8 cellular contexts compared by ENCODE assay signal in the genomic region with DNA sequence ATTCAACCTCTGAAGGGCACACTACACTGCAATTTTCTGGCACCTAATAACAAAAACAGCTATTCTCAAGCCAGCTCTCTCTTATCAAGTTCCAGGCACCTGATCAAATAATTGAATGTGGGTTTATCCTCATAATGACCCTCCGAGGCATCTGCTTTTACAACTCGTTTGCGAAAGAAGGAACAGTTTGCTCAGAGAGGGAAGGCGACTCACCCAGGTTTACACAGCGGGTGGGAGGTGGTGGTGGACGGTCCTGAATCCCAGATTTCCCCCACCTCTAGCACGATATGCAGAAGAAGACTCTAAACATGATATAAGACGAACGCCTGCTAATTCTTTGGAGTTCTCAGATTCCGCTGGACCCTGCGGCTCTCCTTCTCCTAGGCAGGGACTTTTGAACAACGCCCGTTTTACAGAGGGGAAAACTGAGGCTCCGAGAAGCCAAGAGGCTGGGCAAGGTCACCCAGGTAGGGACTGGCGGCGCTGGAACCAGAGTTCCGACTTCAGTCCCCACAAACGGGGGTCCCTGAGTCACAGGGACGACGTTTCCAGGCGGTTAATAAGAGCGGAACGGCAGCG. TPM values are rescaled to one million over a fixed set of nuclear protein-coding genes. Genes with fewer than 3 reads are reported as not detected.
DNase-seq lines count a peak whose midpoint lies in the region; ATAC-seq and TF ChIP-seq lines count a peak whose summit lies in the region.

No MANE protein-coding gene starts in this region.

- DNase-seq in AG04449 (ENCODE audit: low read depth, low spot score) (no peak), brain microvascular endothelial cell (no peak), NCI-H1092 (lab: John Stamatoyannopoulos, UW) (no peak)
- DNase-seq in Jurkat, Clone E6-1 (ENCODE audit: low read depth, low spot score), result no peak
- no peak for DNase-seq in activated CD4-positive, CD25-positive, alpha-beta regulatory T cell (lab: John Stamatoyannopoulos, UW)

- no peaks in the 10 kb centered on the region for H3K9me3 ChIP-seq in mucosa of rectum (ENCODE audit: control insufficient read depth in 2 of 2, low read length in 2 of 2)

- H3K27ac ChIP-seq in brain microvascular endothelial cell (peak overlapping the region; percentile 92), mucosa of rectum (ENCODE audit: low read depth in 2 of 2, low read length in 2 of 2) (peak overlapping the region; percentile 85 to 87)

- peaks cover 23 to 35% of the 10 kb centered on the region in 2 donors for H3K4me1 ChIP-seq in mucosa of rectum (ENCODE audit: control insufficient read depth in 2 of 2, insufficient read depth in 2 of 2, low read length in 2 of 2)

- TF ChIP-seq CTCF in AG04449 (IDR thresholded peaks at IDR 0.05; ENCODE audit: insufficient read depth, low read length, missing control alignments), result no peak
- no peak for TF ChIP-seq CTCF in brain microvascular endothelial cell (IDR thresholded peaks at IDR 0.05; ENCODE audit: low read depth, low read length, missing control alignments)

- ATAC-seq in HG03097 (IDR thresholded peaks at IDR 0.05; ENCODE audit: low FRiP score, unreplicated experiment), result no peak
- no peak for ATAC-seq in GM18502 (IDR thresholded peaks at IDR 0.05; ENCODE audit: poor library complexity, unreplicated experiment)

- POLR2A ChIA-PET in AG04449 (lab: Yijun Ruan, JAX), result no interaction called here

- H3K9ac ChIP-seq in mucosa of rectum (ENCODE audit: low read depth in 1 of 2, low read length in 2 of 2), result peak overlapping the region; percentile 99

- in situ Hi-C loops in brain microvascular endothelial cell (cut with HindIII; ENCODE audit: low pct_ligation_motif_present, low sequenced_read_pairs), result no loop called here

- H3K4me3 ChIP-seq in AG04449 (ENCODE audit: low read depth, low read length) (peak overlapping the region; percentile 99), brain microvascular endothelial cell (ENCODE audit: low read depth, low read length) (peak overlapping the region; percentile 99), mucosa of rectum (ENCODE audit: low read length in 2 of 2) (peak overlapping the region; percentile 72 to 89)
- peak overlapping the region; percentile 94 for H3K4me3 ChIP-seq in Jurkat, Clone E6-1 (ENCODE audit: low read length)

- H3K27me3 ChIP-seq in brain microvascular endothelial cell (replicated peaks) (no peaks in the 10 kb centered on the region), mucosa of rectum (ENCODE audit: control insufficient read depth in 2 of 2, insufficient read depth in 2 of 2, low read length in 2 of 2) (no peaks in the 10 kb centered on the region)

- H3K36me3 ChIP-seq in brain microvascular endothelial cell (replicated peaks) (peaks cover 4% of the 10 kb centered on the region), mucosa of rectum (ENCODE audit: control insufficient read depth in 2 of 2, insufficient read depth in 2 of 2, low read length in 2 of 2) (peaks cover 0 to 2% of the 10 kb centered on the region in 2 donors)

- CTCF ChIA-PET in AG04449 (lab: Yijun Ruan, JAX), result interaction anchor here (0.6 to 4.1 kb wide), 9 partner anchors 9 to 168 kb away, joined by 3 to 14 read pairs (median 4); no protein-coding TSS in a partner anchor

RNA-seq across cellular contexts. Expression of a gene that starts 0.6 kb away (rescaled TPM):
- 72.5 TPM for polyA plus RNA-seq in Jurkat, Clone E6-1 (2012; ENCODE audit: insufficient read depth, insufficient read length)

RNA-seq across cellular contexts. Expression of a gene that starts 2.9 kb away (rescaled TPM):
- 169 TPM for polyA plus RNA-seq in Jurkat, Clone E6-1 (2012; ENCODE audit: insufficient read depth, insufficient read length)

RNA-seq across cellular contexts. Expression of a gene that starts 37.2 kb away (rescaled TPM):
- 2.6 TPM for polyA plus RNA-seq in Jurkat, Clone E6-1 (2012; ENCODE audit: insufficient read depth, insufficient read length)

RNA-seq across cellular contexts. Expression of a gene that starts 42.6 kb away (rescaled TPM):
- 62.6 TPM for polyA plus RNA-seq in Jurkat, Clone E6-1 (2012; ENCODE audit: insufficient read depth, insufficient read length)

RNA-seq across cellular contexts. Expression of a gene that starts 58.8 kb away (rescaled TPM):
- polyA plus RNA-seq in Jurkat, Clone E6-1 (2012; ENCODE audit: insufficient read depth, insufficient read length), result 5.2 TPM
